In the genomic region with DNA sequence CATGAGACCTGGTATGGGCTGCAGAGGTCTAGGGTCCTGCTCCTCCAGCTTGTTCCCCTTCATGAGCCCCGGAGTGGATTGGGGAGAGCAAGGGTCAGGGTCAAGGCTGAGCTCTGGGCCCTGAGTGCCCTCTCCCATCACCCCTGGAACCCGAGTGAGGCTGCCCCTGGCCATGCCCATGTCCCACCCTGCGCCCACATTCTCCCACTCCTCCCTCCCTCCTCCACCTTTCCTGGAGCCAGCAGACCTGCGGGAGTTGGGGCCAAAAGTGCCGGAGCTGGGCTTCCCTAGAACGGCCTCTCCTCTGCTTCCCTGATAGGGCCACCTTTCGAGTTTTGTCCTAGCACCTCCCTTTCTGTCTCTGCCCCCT, we compare ENCODE assay signal across 15 cellular contexts. TPM values are rescaled to one million over a fixed set of nuclear protein-coding genes. Genes with fewer than 3 reads are reported as not detected.
DNase-seq lines count a peak whose midpoint lies in the region; ATAC-seq and TF ChIP-seq lines count a peak whose summit lies in the region.
"Had no signal": no experiment of that assay in that cellular context is flagged by ENCODE, and none has a peak within 500 bp of the region (broad histone marks: within the 10 kb centered on the region; RNA-seq: fewer than 3 reads in every experiment).

No MANE protein-coding gene starts in this region.

- H3K36me3 Mint-ChIP-seq in activated naive CD8-positive, alpha-beta T cell treated with anti-CD3 and anti-CD28 coated beads, Interleukin-2, amount 10 ng/mL, durations not matched to agents 7 days and 5 days: no peaks in the 10 kb centered on the region
- no peaks in the 10 kb centered on the region for H3K36me3 Mint-ChIP-seq in activated naive CD8-positive, alpha-beta T cell treated with anti-CD3 and anti-CD28 coated beads for 36 hours
- H3K36me3 Mint-ChIP-seq: activated naive CD8-positive, alpha-beta T cell; naive thymus-derived CD8-positive, alpha-beta T cell had no signal

- H3K27me3 Mint-ChIP-seq in activated naive CD8-positive, alpha-beta T cell treated with anti-CD3 and anti-CD28 coated beads, Interleukin-2, amount 10 ng/mL, durations not matched to agents 7 days and 5 days: no peaks in the 10 kb centered on the region
- no peaks in the 10 kb centered on the region for H3K27me3 Mint-ChIP-seq in activated naive CD8-positive, alpha-beta T cell treated with anti-CD3 and anti-CD28 coated beads for 36 hours
- H3K27me3 Mint-ChIP-seq: activated naive CD8-positive, alpha-beta T cell had no signal

- H3K4me3 ChIP-seq in muscle layer of duodenum (ENCODE audit: low read depth in 1 of 2, low read length in 2 of 2) (peak overlapping the region in 1 of 2 donors; percentile 16), vagina (peak overlapping the region in 1 of 2 donors; percentile 21)
- H3K4me3 ChIP-seq: dorsolateral prefrontal cortex, SK-N-MC had no signal

- H3K27ac ChIP-seq in epithelial cell of prostate (peak overlapping the region; percentile 99), muscle layer of duodenum (ENCODE audit: low read length) (peak overlapping the region; percentile 45), vagina (peak overlapping the region; percentile 92)
- H3K27ac ChIP-seq: SK-N-MC had no signal

- TF ChIP-seq POLR2A in vagina (IDR thresholded peaks at IDR 0.05): no peak

- H3K27ac Mint-ChIP-seq in activated naive CD8-positive, alpha-beta T cell treated with anti-CD3 and anti-CD28 coated beads, Interleukin-2, amount 10 ng/mL, durations not matched to agents 7 days and 5 days: peak overlapping the region; percentile 54
- no peak overlapping the region for H3K27ac Mint-ChIP-seq in activated naive CD8-positive, alpha-beta T cell treated with anti-CD3 and anti-CD28 coated beads for 36 hours
- H3K27ac Mint-ChIP-seq: activated naive CD8-positive, alpha-beta T cell had no signal

- intact Hi-C loops in vagina (cut with DNase I): no loop called here

- ATAC-seq in activated naive CD8-positive, alpha-beta T cell treated with anti-CD3 and anti-CD28 coated beads, Interleukin-2, amount 10 ng/mL, durations not matched to agents 7 days and 5 days (ENCODE audit: low read depth): no peak
- ATAC-seq in activated CD4-positive, CD25-positive, alpha-beta regulatory T cell treated with anti-CD3 and anti-CD28 coated beads, Interleukin-2, amount 50 U/mL, for 24 hours: no peak
- ATAC-seq in HG02938 (IDR thresholded peaks at IDR 0.05; ENCODE audit: unreplicated experiment) (no peak), GM21367 (IDR thresholded peaks at IDR 0.05; ENCODE audit: unreplicated experiment) (no peak)
- ATAC-seq: naive thymus-derived CD8-positive, alpha-beta T cell had no signal

- H3K9me3 ChIP-seq in muscle layer of duodenum (ENCODE audit: control insufficient read depth in 1 of 2, low read length in 2 of 2) (no peaks in the 10 kb centered on the region), vagina (no peaks in the 10 kb centered on the region)

- POLR2A ChIA-PET in activated naive CD8-positive, alpha-beta T cell treated with anti-CD3 and anti-CD28 coated beads, Interleukin-2, amount 10 ng/mL, durations not matched to agents 7 days and 5 days (lab: Charles Lee): interaction anchor here (0.6 to 0.9 kb wide), 3 partner anchors 40 to 315 kb away, joined by 3 to 4 read pairs (median 3); a partner anchor contains a TSS

- H3K4me3 Mint-ChIP-seq in activated naive CD8-positive, alpha-beta T cell treated with anti-CD3 and anti-CD28 coated beads, Interleukin-2, amount 10 ng/mL, durations not matched to agents 7 days and 5 days: no peak overlapping the region
- H3K4me3 Mint-ChIP-seq in activated naive CD8-positive, alpha-beta T cell treated with anti-CD3 and anti-CD28 coated beads for 36 hours: no peak overlapping the region
- H3K4me3 Mint-ChIP-seq: activated naive CD8-positive, alpha-beta T cell had no signal

- TF ChIP-seq CTCF in vagina (IDR thresholded peaks at IDR 0.05): no peak

- no peaks in the 10 kb centered on the region for H3K27me3 ChIP-seq in muscle layer of duodenum (ENCODE audit: low read depth, low read length)
- no peaks in the 10 kb centered on the region for H3K27me3 ChIP-seq in vagina

- H3K4me1 ChIP-seq in muscle layer of duodenum (ENCODE audit: control insufficient read depth in 1 of 2, insufficient read depth in 2 of 2, low read length in 2 of 2) (peaks cover 15 to 36% of the 10 kb centered on the region in 2 donors), vagina (peaks cover 82% of the 10 kb centered on the region)

- H3K36me3 ChIP-seq in muscle layer of duodenum (ENCODE audit: control insufficient read depth in 1 of 2, insufficient read depth in 2 of 2, low read length in 2 of 2) (no peaks in the 10 kb centered on the region), vagina (no peaks in the 10 kb centered on the region)

- no peak for DNase-seq in activated naive CD8-positive, alpha-beta T cell treated with anti-CD3 and anti-CD28 coated beads, Interleukin-2, amount 10 ng/mL, durations not matched to agents 7 days and 5 days
- DNase-seq in activated naive CD8-positive, alpha-beta T cell treated with anti-CD3 and anti-CD28 coated beads for 36 hours: no peak
- no peak for DNase-seq in epithelial cell of prostate (ENCODE audit: low read depth, low spot score)
- no peak for DNase-seq in vagina (ENCODE audit: extremely low spot score in 2 of 2)
- DNase-seq: activated CD4-positive, alpha-beta T cell treated with anti-CD3 and anti-CD28 coated beads, Interleukin-2, amount 50 U/mL, for 48 hours; DND-41; naive thymus-derived CD8-positive, alpha-beta T cell; NCI-H524 treated with DMSO at 0.1 percent for 48 hours had no signal

- H3K4me1 Mint-ChIP-seq in activated naive CD8-positive, alpha-beta T cell treated with anti-CD3 and anti-CD28 coated beads, Interleukin-2, amount 10 ng/mL, durations not matched to agents 7 days and 5 days: peaks cover 42% of the 10 kb centered on the region
- peaks cover 39% of the 10 kb centered on the region for H3K4me1 Mint-ChIP-seq in activated naive CD8-positive, alpha-beta T cell treated with anti-CD3 and anti-CD28 coated beads for 36 hours

- no peaks in the 10 kb centered on the region for H3K9me3 Mint-ChIP-seq in activated naive CD8-positive, alpha-beta T cell treated with anti-CD3 and anti-CD28 coated beads, Interleukin-2, amount 10 ng/mL, durations not matched to agents 7 days and 5 days
- no peaks in the 10 kb centered on the region for H3K9me3 Mint-ChIP-seq in activated naive CD8-positive, alpha-beta T cell treated with anti-CD3 and anti-CD28 coated beads for 36 hours
- H3K9me3 Mint-ChIP-seq: naive thymus-derived CD8-positive, alpha-beta T cell had no signal

RNA-seq across cellular contexts. Expression of a gene that starts 0.6 kb away (rescaled TPM):
- 1 to 10 TPM in 1 of 2 experiments, under 1 TPM in 1; 0.43 to 1.1 TPM for total RNA-seq in activated naive CD8-positive, alpha-beta T cell treated with anti-CD3 and anti-CD28 coated beads, Interleukin-2, amount 10 ng/mL, durations not matched to agents 7 days and 5 days
- total RNA-seq in activated naive CD8-positive, alpha-beta T cell treated with anti-CD3 and anti-CD28 coated beads for 36 hours: 1 to 10 TPM; 2.7 to 3.7 TPM
- total RNA-seq in vagina: 55.2 TPM

RNA-seq across cellular contexts. Expression of a gene that starts 9.2 kb away (rescaled TPM):
- total RNA-seq in activated naive CD8-positive, alpha-beta T cell treated with anti-CD3 and anti-CD28 coated beads, Interleukin-2, amount 10 ng/mL, durations not matched to agents 7 days and 5 days: 1 to 10 TPM in 1 of 2 experiments, under 1 TPM in 1; 0.61 to 1.4 TPM
- total RNA-seq in activated naive CD8-positive, alpha-beta T cell treated with anti-CD3 and anti-CD28 coated beads for 36 hours: 1 to 10 TPM; 1.1 to 1.5 TPM
- 146 TPM for total RNA-seq in vagina

RNA-seq across cellular contexts. Expression of a gene that starts 32.9 kb away (rescaled TPM):
- 10 to 100 TPM; 82.9 to 87.1 TPM for total RNA-seq in activated naive CD8-positive, alpha-beta T cell treated with anti-CD3 and anti-CD28 coated beads, Interleukin-2, amount 10 ng/mL, durations not matched to agents 7 days and 5 days
- total RNA-seq in activated naive CD8-positive, alpha-beta T cell treated with anti-CD3 and anti-CD28 coated beads for 36 hours: 10 to 100 TPM; 44.8 to 49.1 TPM
- 271 TPM for total RNA-seq in vagina

Comparison
In these comparisons a context has a peak if more than half of its experiments do, and no peak if none do; other contexts are left out.
1. H3K27ac ChIP-seq: peak in every context shown above with its lines; median percentile 99 in epithelial cell of prostate; 92 in vagina; 45 in muscle layer of duodenum.
2. RNA of a gene that starts 0.6 kb away (total RNA-seq): 55.2 TPM in vagina (single experiment); 2.7 to 3.7 TPM in activated naive CD8-positive, alpha-beta T cell treated with anti-CD3 and anti-CD28 coated beads for 36 hours and 0.43 to 1.1 TPM in activated naive CD8-positive, alpha-beta T cell treated with anti-CD3 and anti-CD28 coated beads, Interleukin-2, amount 10 ng/mL, durations not matched to agents 7 days and 5 days; every median in the first group is over 10 times any median in the second.
3. RNA of a gene that starts 9.2 kb away (total RNA-seq): 146 TPM in vagina (single experiment); 1.1 to 1.5 TPM in activated naive CD8-positive, alpha-beta T cell treated with anti-CD3 and anti-CD28 coated beads for 36 hours and 0.61 to 1.4 TPM in activated naive CD8-positive, alpha-beta T cell treated with anti-CD3 and anti-CD28 coated beads, Interleukin-2, amount 10 ng/mL, durations not matched to agents 7 days and 5 days; every median in the first group is over 10 times any median in the second.